Comparison of ENCODE assay signal across 13 cellular contexts in the genomic region with DNA sequence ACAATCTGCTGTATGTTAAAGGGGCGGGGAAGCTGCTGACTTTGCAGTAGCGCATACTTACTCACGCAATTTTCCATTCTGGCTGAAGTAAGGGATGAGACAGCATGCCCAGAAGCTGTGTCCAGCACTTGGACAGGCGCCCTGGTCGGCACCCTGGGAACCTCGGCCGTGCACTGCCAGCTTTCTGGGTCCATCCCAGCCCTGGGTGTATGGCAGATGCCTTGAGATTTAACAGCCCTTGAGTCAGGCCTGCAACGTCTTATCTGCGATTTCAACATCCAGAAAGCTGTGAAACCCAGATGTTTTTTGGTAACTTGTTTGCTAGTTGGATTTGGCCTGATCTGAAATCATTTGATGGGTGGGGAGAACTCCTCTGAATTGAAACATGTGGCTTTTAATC. TPM values are rescaled to one million over a fixed set of nuclear protein-coding genes. Genes with fewer than 3 reads are reported as not detected.
DNase-seq lines count a peak whose midpoint lies in the region; ATAC-seq lines count a peak whose summit lies in the region.
"Had no signal": no experiment of that assay in that cellular context is flagged by ENCODE, and none has a peak within 500 bp of the region (broad histone marks: within the 10 kb centered on the region; RNA-seq: fewer than 3 reads in every experiment).

No MANE protein-coding gene starts in this region.

- H3K27me3 Mint-ChIP-seq in activated CD8-positive, alpha-beta T cell treated with anti-CD3 and anti-CD28 coated beads, Interleukin-2, amount 10 ng/mL, durations not matched to agents 7 days and 5 days (ENCODE audit: low read depth): peaks cover 21% of the 10 kb centered on the region

- POLR2A ChIA-PET in activated CD8-positive, alpha-beta T cell treated with anti-CD3 and anti-CD28 coated beads, Interleukin-2, amount 10 ng/mL, durations not matched to agents 7 days and 5 days (lab: Charles Lee): no interaction called here

- H3K4me3 Mint-ChIP-seq in activated CD8-positive, alpha-beta T cell treated with anti-CD3 and anti-CD28 coated beads, Interleukin-2, amount 10 ng/mL, durations not matched to agents 7 days and 5 days: no peak overlapping the region
- H3K4me3 Mint-ChIP-seq: H9 had no signal

- no peaks in the 10 kb centered on the region for H3K4me1 Mint-ChIP-seq in activated CD8-positive, alpha-beta T cell treated with anti-CD3 and anti-CD28 coated beads, Interleukin-2, amount 10 ng/mL, durations not matched to agents 7 days and 5 days (ENCODE audit: low read depth)

- no peak overlapping the region for H3K27ac Mint-ChIP-seq in activated CD8-positive, alpha-beta T cell treated with anti-CD3 and anti-CD28 coated beads, Interleukin-2, amount 10 ng/mL, durations not matched to agents 7 days and 5 days

- DNase-seq in GM04504 (ENCODE audit: low read depth) (peak; percentile 95), dedifferentiated amniotic fluid mesenchymal stem cell (ENCODE audit: extremely low spot score) (peak; percentile 79), lung microvascular endothelial cell (ENCODE audit: low read depth in 2 of 2) (peak; percentile 25 to 50), substantia nigra (lab: John Stamatoyannopoulos, UW) (peak in 27 of 49 donors; percentile 22 to 72 (median 43)), SK-N-DZ (ENCODE audit: low spot score) (no peak), NCI-H1048 (lab: John Stamatoyannopoulos, UW) (no peak)
- no peak for DNase-seq in activated CD8-positive, alpha-beta T cell treated with anti-CD3 and anti-CD28 coated beads, Interleukin-2, amount 10 ng/mL, durations not matched to agents 7 days and 5 days
- DNase-seq: DMS79 treated with DMSO at 0.1 percent for 48 hours, H9, mesendoderm, testis had no signal

- no peak for ATAC-seq in activated CD8-positive, alpha-beta T cell treated with anti-CD3 and anti-CD28 coated beads, Interleukin-2, amount 10 ng/mL, durations not matched to agents 7 days and 5 days
- no peak for ATAC-seq in HG02981 (IDR thresholded peaks at IDR 0.05; ENCODE audit: unreplicated experiment)

- H3K36me3 Mint-ChIP-seq in activated CD8-positive, alpha-beta T cell treated with anti-CD3 and anti-CD28 coated beads, Interleukin-2, amount 10 ng/mL, durations not matched to agents 7 days and 5 days (ENCODE audit: low read depth): no peaks in the 10 kb centered on the region

- no peaks in the 10 kb centered on the region for H3K9me3 Mint-ChIP-seq in activated CD8-positive, alpha-beta T cell treated with anti-CD3 and anti-CD28 coated beads, Interleukin-2, amount 10 ng/mL, durations not matched to agents 7 days and 5 days (ENCODE audit: insufficient read depth)
- H3K9me3 Mint-ChIP-seq: H9 had no signal

- peak overlapping the region; percentile 31 for H3K27ac ChIP-seq in substantia nigra (ENCODE audit: low read depth, low read length, poor library complexity, severe bottlenecking)
- H3K27ac ChIP-seq: epithelial cell of prostate, testis had no signal

- CTCF ChIA-PET in activated CD8-positive, alpha-beta T cell treated with anti-CD3 and anti-CD28 coated beads, Interleukin-2, amount 10 ng/mL, durations not matched to agents 7 days and 5 days (lab: Charles Lee): no interaction called here

RNA-seq across cellular contexts. Expression of gene EML1, which starts 16.2 kb away (rescaled TPM):
- 17.9 and 21.1 TPM in 2 replicates for total RNA-seq in lung microvascular endothelial cell
- not detected for total RNA-seq in activated CD8-positive, alpha-beta T cell treated with anti-CD3 and anti-CD28 coated beads, Interleukin-2, amount 10 ng/mL, durations not matched to agents 7 days and 5 days
- 15.2 and 15.4 TPM in 2 replicates for polyA plus RNA-seq in SK-N-DZ (2014; cell fraction: cytosol; rRNA removed)
- polyA plus RNA-seq in SK-N-DZ (2014; cell fraction: nucleus; rRNA removed): 11.4 and 12.6 TPM in 2 replicates

Comparison
In these comparisons a context has a peak if more than half of its experiments do, and no peak if none do; other contexts are left out.
1. DNase-seq: peak in GM04504 (single experiment), dedifferentiated amniotic fluid mesenchymal stem cell (single experiment), lung microvascular endothelial cell (2 of 2) and substantia nigra (27 of 49); none in activated CD8-positive, alpha-beta T cell treated with anti-CD3 and anti-CD28 coated beads, Interleukin-2, amount 10 ng/mL, durations not matched to agents 7 days and 5 days (single experiment), SK-N-DZ (single experiment) and NCI-H1048 (single experiment).
2. RNA of gene EML1, which starts 16.2 kb away (total RNA-seq): 17.9 to 21.1 TPM in lung microvascular endothelial cell; not detected in activated CD8-positive, alpha-beta T cell treated with anti-CD3 and anti-CD28 coated beads, Interleukin-2, amount 10 ng/mL, durations not matched to agents 7 days and 5 days; every median in the first group is over 10 times any median in the second.